ENCODE assay signal across 12 cellular contexts in genomic region chr6:106162926-106163325, GRCh38.
DNase-seq lines count a peak whose midpoint lies in the region; ATAC-seq and TF ChIP-seq lines count a peak whose summit lies in the region.
"Had no signal": no experiment of that assay in that cellular context is flagged by ENCODE, and none has a peak within 500 bp of the region (broad histone marks: within the 10 kb centered on the region; RNA-seq: fewer than 3 reads in every experiment).

No MANE protein-coding gene starts in this region.

- H3K36me3 ChIP-seq in CD8-positive, alpha-beta memory T cell (ENCODE audit: insufficient read depth, low read length) = no peaks in the 10 kb centered on the region
- no peaks in the 10 kb centered on the region for H3K36me3 ChIP-seq in osteoblast (ENCODE audit: insufficient read depth, low read length)

- H3K79me2 ChIP-seq in osteoblast (ENCODE audit: insufficient read depth, low read length) = no peaks in the 10 kb centered on the region

- H4K20me1 ChIP-seq in osteoblast (ENCODE audit: insufficient read depth, low read length) = no peaks in the 10 kb centered on the region

- H3K4me1 Mint-ChIP-seq in CD8-positive, alpha-beta memory T cell = peaks cover 36 to 55% (median 51%) of the 10 kb centered on the region in 3 donors

- no peak for ATAC-seq in HG03354 (IDR thresholded peaks at IDR 0.05; ENCODE audit: poor library complexity, severe bottlenecking, unreplicated experiment)
- ATAC-seq: PC-3 had no signal

- H3K4me3 Mint-ChIP-seq in CD8-positive, alpha-beta memory T cell = peak overlapping the region; percentile 8 to 75 (median 61)

- H3K4me1 ChIP-seq in CD8-positive, alpha-beta memory T cell (ENCODE audit: insufficient read depth, low read length) = peaks cover 26% of the 10 kb centered on the region
- peaks cover 44% of the 10 kb centered on the region for H3K4me1 ChIP-seq in osteoblast (ENCODE audit: insufficient read depth, low read length)

- peak overlapping the region; percentile 79 to 98 (median 96) for H3K27ac Mint-ChIP-seq in CD8-positive, alpha-beta memory T cell

- CTCF ChIA-PET in CD8-positive, alpha-beta memory T cell (lab: Charles Lee) = interaction anchor here (0.7 to 3.5 kb wide), 13 partner anchors 18 to 171 kb away, joined by 3 to 17 read pairs (median 4); no protein-coding TSS in a partner anchor

- H3K9me3 Mint-ChIP-seq in CD8-positive, alpha-beta memory T cell = no peaks in the 10 kb centered on the region

- no peaks in the 10 kb centered on the region for H3K27me3 Mint-ChIP-seq in CD8-positive, alpha-beta memory T cell

- peak overlapping the region; percentile 65 for H3K4me2 ChIP-seq in osteoblast (ENCODE audit: insufficient read depth, low read length)

- H3K9me3 ChIP-seq in CD8-positive, alpha-beta memory T cell (ENCODE audit: low read length) = no peaks in the 10 kb centered on the region
- no peaks in the 10 kb centered on the region for H3K9me3 ChIP-seq in osteoblast (ENCODE audit: low read depth, low read length)

- POLR2A ChIA-PET in CD8-positive, alpha-beta memory T cell (lab: Charles Lee) = interaction anchor here (0.8 to 1.8 kb wide), 6 partner anchors 21 to 162 kb away, joined by 3 to 7 read pairs (median 3); partner anchors contain the start of gene ATG5

- TF ChIP-seq CTCF in osteoblast (IDR thresholded peaks at IDR 0.05; ENCODE audit: extremely low read depth, low read depth, low read length) = no peak

- H2AFZ ChIP-seq in osteoblast (ENCODE audit: low read length) = peak overlapping the region; percentile 52

- no peaks in the 10 kb centered on the region for H3K27me3 ChIP-seq in CD8-positive, alpha-beta memory T cell (ENCODE audit: insufficient read depth, low read length, poor library complexity, severe bottlenecking)
- H3K27me3 ChIP-seq in osteoblast (ENCODE audit: insufficient read depth, low read length) = no peaks in the 10 kb centered on the region

- H3K36me3 Mint-ChIP-seq in CD8-positive, alpha-beta memory T cell = no peaks in the 10 kb centered on the region

- DNase-seq in CD8-positive, alpha-beta memory T cell = no peak
- DNase-seq in LHCN-M2 (ENCODE audit: low read depth) = peak; percentile 26
- peak; percentile 72 for DNase-seq in amniotic epithelial cell (ENCODE audit: low read depth)
- peak; percentile 39 for DNase-seq in osteoblast (ENCODE audit: insufficient read length, low spot score, missing footprints)
- no peak for DNase-seq in NOMO-1 treated with dmso at 0.1 percent for 144 hours (lab: John Stamatoyannopoulos, UW; ENCODE audit: unreplicated experiment)
- no peak for DNase-seq in KG1 (lab: John Stamatoyannopoulos, UW)
- DNase-seq in SIG-M5 treated with dmso at 0.1 percent for 504 hours (lab: John Stamatoyannopoulos, UW; ENCODE audit: unreplicated experiment) = no peak
- DNase-seq: amniotic stem cell, NCI-H1105, PC-3 had no signal

- H3K27ac ChIP-seq in CD8-positive, alpha-beta memory T cell (ENCODE audit: low read depth, low read length) = no peak overlapping the region
- H3K27ac ChIP-seq in osteoblast (ENCODE audit: low read depth, low read length) = peak overlapping the region; percentile 95
- H3K27ac ChIP-seq: VCaP had no signal

- H3K4me3 ChIP-seq in CD8-positive, alpha-beta memory T cell (ENCODE audit: low read length) = no peak overlapping the region
- no peak overlapping the region for H3K4me3 ChIP-seq in osteoblast (ENCODE audit: insufficient read depth, low read length)

Comparison
In these comparisons a context has a peak if more than half of its experiments do, and no peak if none do; other contexts are left out.
1. DNase-seq: peak in LHCN-M2 (single experiment), amniotic epithelial cell (single experiment) and osteoblast (single experiment); none in CD8-positive, alpha-beta memory T cell (0 of 5), NOMO-1 treated with dmso at 0.1 percent for 144 hours (single experiment), KG1 (single experiment) and SIG-M5 treated with dmso at 0.1 percent for 504 hours (single experiment).